ENCODE assay signal across 17 cellular contexts in the genomic region with DNA sequence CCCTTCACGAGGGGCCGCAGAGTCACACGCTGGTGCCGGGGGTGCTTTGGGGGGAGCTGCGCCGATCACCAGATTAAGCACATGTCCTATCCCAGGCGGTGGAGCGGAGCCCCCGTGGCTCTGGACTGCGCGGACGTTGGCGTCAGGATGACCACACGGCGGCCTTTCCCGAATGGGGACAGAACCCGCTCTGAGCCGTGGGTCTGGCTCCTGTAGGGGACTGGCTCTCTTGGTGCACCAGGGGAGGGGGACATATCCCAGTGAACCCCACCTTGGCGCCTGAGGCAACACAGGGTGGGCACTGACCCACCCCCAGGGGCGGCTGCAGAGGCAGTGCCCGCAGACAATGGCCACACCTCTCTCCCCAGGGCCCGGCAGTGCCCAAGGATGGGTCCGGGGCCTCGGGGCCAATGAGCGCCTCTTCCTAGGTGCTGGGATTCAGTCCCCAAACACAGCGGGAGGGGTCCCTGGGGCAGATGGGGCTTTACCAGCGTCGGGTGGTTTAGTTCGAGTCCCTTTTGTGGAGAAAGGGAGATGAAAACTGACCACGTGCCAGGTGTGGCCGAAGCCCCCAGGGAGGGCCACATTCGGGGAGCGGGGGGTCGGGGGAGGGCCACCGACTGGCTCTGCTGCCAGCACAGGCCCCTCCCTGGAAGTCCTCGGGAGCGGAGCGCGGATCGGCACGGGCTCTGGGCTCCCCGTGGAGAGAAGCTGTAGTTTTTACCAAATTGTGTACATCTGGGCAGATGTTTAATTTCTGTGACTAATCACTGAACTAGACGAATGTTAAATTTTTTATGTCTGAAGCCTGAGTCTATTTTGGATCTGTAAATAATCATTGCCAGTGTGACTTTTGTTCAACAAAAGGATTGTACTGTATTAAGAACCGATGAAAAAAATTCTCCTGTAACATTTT. TPM values are rescaled to one million over a fixed set of nuclear protein-coding genes. Genes with fewer than 3 reads are reported as not detected.
DNase-seq lines count a peak whose midpoint lies in the region; ATAC-seq and FAIRE-seq lines count a peak whose summit lies in the region.
"Had no signal": no experiment of that assay in that cellular context is flagged by ENCODE, and none has a peak within 500 bp of the region (broad histone marks: within the 10 kb centered on the region; RNA-seq: fewer than 3 reads in every experiment).

No MANE protein-coding gene starts in this region.

- H3K27me3 Mint-ChIP-seq in activated T-cell treated with anti-CD3 and anti-CD28 coated beads, Interleukin-2, amount 50 U/mL, for 24 hours, result no peaks in the 10 kb centered on the region
- H3K27me3 Mint-ChIP-seq: central memory CD8-positive, alpha-beta T cell; type B pancreatic cell had no signal

- no peak overlapping the region for H3K4me3 Mint-ChIP-seq in activated T-cell treated with anti-CD3 and anti-CD28 coated beads, Interleukin-2, amount 50 U/mL, for 24 hours
- H3K4me3 Mint-ChIP-seq: central memory CD8-positive, alpha-beta T cell; type B pancreatic cell had no signal

- H3K27me3 ChIP-seq in H7 (ENCODE audit: control insufficient read depth, insufficient read depth, low read length), result no peaks in the 10 kb centered on the region

- FAIRE-seq in endometrium (lab: Jason Lieb, UNC), result peak; percentile 89

- no peaks in the 10 kb centered on the region for H3K36me3 ChIP-seq in H7 (replicated peaks; ENCODE audit: control insufficient read depth, insufficient read depth, low read length)

- peak overlapping the region; percentile 26 for H3K27ac Mint-ChIP-seq in activated T-cell treated with anti-CD3 and anti-CD28 coated beads, Interleukin-2, amount 50 U/mL, for 24 hours
- H3K27ac Mint-ChIP-seq: type B pancreatic cell had no signal

- ATAC-seq in sciatic nerve (peak; percentile 17), HG02623 (IDR thresholded peaks at IDR 0.05; ENCODE audit: unreplicated experiment) (no peak), GM18520 (IDR thresholded peaks at IDR 0.05; ENCODE audit: unreplicated experiment) (no peak)

- H3K36me3 Mint-ChIP-seq in activated T-cell treated with anti-CD3 and anti-CD28 coated beads, Interleukin-2, amount 50 U/mL, for 24 hours (ENCODE audit: low read depth), result peaks cover 30% of the 10 kb centered on the region
- H3K36me3 Mint-ChIP-seq: type B pancreatic cell had no signal

- DNase-seq in activated T-cell treated with anti-CD3 and anti-CD28 coated beads, Interleukin-2, amount 50 U/mL, for 24 hours, result no peak
- no peak for DNase-seq in activated T-cell treated with anti-CD3 and anti-CD28 coated beads, Interleukin-2, amount 50 U/mL, for 1 hour
- DNase-seq in H7 (peak; percentile 76), sciatic nerve (ENCODE audit: low spot score) (no peak), T-helper 1 cell (no peak)
- DNase-seq: activated CD4-positive, alpha-beta T cell treated with anti-CD3 and anti-CD28 coated beads, Interleukin-2, amount 50 U/mL, for 4 hours; glutamatergic neuron; NCI-H1930; NCI-H446; RPMI8226 had no signal

- H3K9me3 Mint-ChIP-seq in activated T-cell treated with anti-CD3 and anti-CD28 coated beads, Interleukin-2, amount 50 U/mL, for 24 hours, result no peaks in the 10 kb centered on the region
- H3K9me3 Mint-ChIP-seq: central memory CD8-positive, alpha-beta T cell; type B pancreatic cell had no signal

- H3K4me3 ChIP-seq in H7 (ENCODE audit: insufficient read depth, low read depth, low read length), result no peak overlapping the region
- H3K4me3 ChIP-seq: lung, smooth muscle cell had no signal

- intact Hi-C loops in sciatic nerve (cut with DNase I), result loop anchor here (5.0 kb wide), 1 partner anchor 297 kb away; no protein-coding TSS in a partner anchor

- H3K4me1 Mint-ChIP-seq in activated T-cell treated with anti-CD3 and anti-CD28 coated beads, Interleukin-2, amount 50 U/mL, for 24 hours (ENCODE audit: low read depth), result peaks cover 41% of the 10 kb centered on the region

RNA-seq across cellular contexts. Expression of a gene that starts 58.9 kb away (rescaled TPM):
- total RNA-seq in H7 (2014; rRNA removed; shearing (Covaris generic)), result 17.1 and 18.9 TPM in 2 replicates
- total RNA-seq in sciatic nerve, result 51.5 TPM

RNA-seq across cellular contexts. Expression of a gene that starts 59.0 kb away (rescaled TPM):
- total RNA-seq in H7 (2014; rRNA removed; shearing (Covaris generic)), result 54.8 and 57.2 TPM in 2 replicates
- total RNA-seq in sciatic nerve, result 27.3 TPM
